In the genomic region with DNA sequence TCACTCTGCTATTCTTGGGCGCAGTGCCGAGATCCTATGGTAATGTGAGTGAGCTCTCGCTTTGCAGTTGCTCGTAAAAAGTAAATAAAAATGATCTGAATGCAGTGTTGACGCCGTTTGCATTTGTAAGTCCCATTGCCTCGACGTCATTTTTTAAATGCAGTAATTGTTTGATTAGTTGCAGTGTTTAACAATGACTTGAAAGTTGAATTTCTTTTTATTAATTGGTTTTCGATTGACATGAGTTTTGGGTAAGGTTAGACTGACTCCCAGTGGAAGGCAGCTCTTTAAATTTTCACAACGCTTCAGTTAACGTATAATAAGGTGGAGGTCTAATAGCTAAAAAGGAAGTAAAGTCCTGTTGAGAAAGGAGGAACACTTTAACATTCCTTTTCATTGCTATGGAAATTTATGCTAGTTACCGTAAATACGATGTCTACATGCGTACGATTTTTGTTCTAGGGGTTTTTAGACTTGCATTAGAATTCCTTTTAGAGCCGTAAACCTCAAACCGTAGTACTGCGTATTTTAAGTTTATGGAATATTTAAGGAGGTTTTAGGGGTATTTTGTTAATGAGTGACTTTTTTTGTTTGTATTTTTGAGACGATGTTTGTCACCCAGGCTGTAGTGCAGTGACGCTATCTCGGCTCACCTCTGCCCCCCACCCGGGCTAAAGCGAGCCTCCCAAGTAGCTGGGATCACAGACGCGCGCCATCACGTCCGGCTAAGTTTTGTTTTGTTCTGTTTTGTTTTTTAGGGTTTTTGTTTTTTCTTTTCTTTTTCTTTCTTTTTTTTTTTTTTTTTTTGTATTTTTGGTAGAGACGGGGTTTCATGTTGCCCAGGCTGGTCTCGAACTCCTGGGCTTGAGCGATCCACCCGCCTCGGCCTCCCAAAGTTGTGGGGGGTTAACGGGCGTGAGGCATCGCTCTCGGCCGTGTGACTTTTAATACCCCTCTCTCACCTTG, we compare ENCODE assay signal across 8 cellular contexts. TPM values are rescaled to one million over a fixed set of nuclear protein-coding genes. Genes with fewer than 3 reads are reported as not detected.
DNase-seq lines count a peak whose midpoint lies in the region; ATAC-seq, FAIRE-seq and TF ChIP-seq lines count a peak whose summit lies in the region.

No MANE protein-coding gene starts in this region.

- no peaks in the 10 kb centered on the region for H3K9me3 ChIP-seq in colonic mucosa
- H3K9me3 ChIP-seq in transverse colon = no peaks in the 10 kb centered on the region

- peak; percentile 10 for ATAC-seq in GM19452 (IDR thresholded peaks at IDR 0.05; ENCODE audit: unreplicated experiment)
- no peak for ATAC-seq in T-cell (replicated peaks in 1 of 4)
- no peak for ATAC-seq in HG03139 (IDR thresholded peaks at IDR 0.05; ENCODE audit: unreplicated experiment)

- H3K4me3 ChIP-seq in colonic mucosa (peak overlapping the region; percentile 89), transverse colon (peak overlapping the region; percentile 71 to 97 (median 91))

- no peak for FAIRE-seq in frontal cortex (lab: Jason Lieb, UNC)

- no peaks in the 10 kb centered on the region for H3K36me3 ChIP-seq in colonic mucosa
- H3K36me3 ChIP-seq in transverse colon = no peaks in the 10 kb centered on the region

- H3K9ac ChIP-seq in colonic mucosa (ENCODE audit: low read depth in 2 of 2, low read length in 2 of 2) = peak overlapping the region; percentile 99 to 100

- peak; percentile 34; the same call in 1 of the 2 replicates for TF ChIP-seq CTCF in 22Rv1 (IDR thresholded peaks at IDR 0.05)
- TF ChIP-seq CTCF in colonic mucosa (IDR thresholded peaks at IDR 0.05) = no peak
- TF ChIP-seq CTCF in transverse colon (IDR thresholded peaks at IDR 0.05) = no peak

- in situ Hi-C loops in transverse colon (cut with MboI; ENCODE audit: low pct_ligation_motif_present in 1 of 4, low pct_unique_long_range_greater_than_20kb in 1 of 4, low sequenced_read_pairs in 3 of 4) = no loop called here

- CTCF ChIA-PET in T-cell (lab: Charles Lee) = interaction anchor here (0.5 to 2.5 kb wide), 10 partner anchors 8 to 89 kb away, joined by 3 to 14 read pairs (median 4); no protein-coding TSS in a partner anchor

- DNase-seq in T-cell (peak in 30 of 34 experiments; percentile 13 to 58 (median 38)), colonic mucosa (peak; percentile 36), middle frontal gyrus (ENCODE audit: extremely low spot score, low spot score) (peak; percentile 23), transverse colon (peak; percentile 24), frontal cortex (ENCODE audit: low spot score in 2 of 2) (no peak)

- H3K27me3 ChIP-seq in colonic mucosa (no peaks in the 10 kb centered on the region), transverse colon (no peaks in the 10 kb centered on the region)

- no peak for TF ChIP-seq EP300 in transverse colon (IDR thresholded peaks at IDR 0.05; ENCODE audit: low read depth)

- no peaks in the 10 kb centered on the region for H3K9me3 Mint-ChIP-seq in T-cell

- peak overlapping the region; percentile 100 for H3K27ac Mint-ChIP-seq in T-cell

- WGBS in transverse colon (ENCODE audit: low coverage in 1 of 2), 2 donors = 0 to 1% methylated on average over 20 to 38 of the region's 38 CpGs

- POLR2A ChIA-PET in T-cell (lab: Charles Lee) = interaction anchor here (0.6 to 1.5 kb wide), 6 partner anchors 12 to 334 kb away, joined by 3 to 9 read pairs (median 3); partner anchors contain the start of gene PSMA4 (in 1 of the 2)

- peaks cover 46 to 55% (median 51%) of the 10 kb centered on the region in 3 donors for H3K4me1 Mint-ChIP-seq in T-cell

- H3K27ac ChIP-seq in 22Rv1 (peak overlapping the region; percentile 98), colonic mucosa (peak overlapping the region; percentile 100), transverse colon (peak overlapping the region; percentile 98 to 100 (median 99))

- H3K4me1 ChIP-seq in colonic mucosa (peaks cover 9% of the 10 kb centered on the region), transverse colon (peaks cover 6 to 50% (median 45%) of the 10 kb centered on the region in 4 donors)

- H3K4me3 Mint-ChIP-seq in T-cell = peak overlapping the region; percentile 100

- intact Hi-C loops in colonic mucosa (cut with DNase I) (loop anchor here (5.0 kb wide), 1 partner anchor 62 kb away; the partner anchor contains the start of gene ADAMTS7), transverse colon (cut with DNase I; ENCODE audit: low total_unique reads) (no loop called here)

- no peak for TF ChIP-seq POLR2A in transverse colon (IDR thresholded peaks at IDR 0.05)

- H3K27me3 Mint-ChIP-seq in T-cell = no peaks in the 10 kb centered on the region

- H3K36me3 Mint-ChIP-seq in T-cell = peaks cover 16% of the 10 kb centered on the region

RNA-seq across cellular contexts. Expression of gene MORF4L1, which starts 1.4 kb away (rescaled TPM):
- total RNA-seq in T-cell (100 to 1,000 TPM; 208 to 388 (median 232) TPM), colonic mucosa (100 to 1,000 TPM; 221 to 237 TPM), transverse colon (100 to 1,000 TPM; 149 to 330 (median 235) TPM), frontal cortex (1,097 TPM)

Comparison
In these comparisons a context has a peak if more than half of its experiments do, and no peak if none do; other contexts are left out.
1. DNase-seq: peak in T-cell (30 of 34), colonic mucosa (single experiment), middle frontal gyrus (single experiment) and transverse colon (single experiment); none in frontal cortex (0 of 2).
2. Peak in every context shown above with its lines, with median percentiles within 50 percentile points of each other: H3K27ac ChIP-seq.